In genomic region chr2:152925540-152926448, GRCh38 we compare ENCODE assay signal across 8 cellular contexts.
DNase-seq lines count a peak whose midpoint lies in the region; ATAC-seq, FAIRE-seq and TF ChIP-seq lines count a peak whose summit lies in the region.

No MANE protein-coding gene starts in this region.

- no peaks in the 10 kb centered on the region for H3K4me1 ChIP-seq in BE2C
- H3K4me1 ChIP-seq in H1 (replicated peaks in 1 of 4; ENCODE audit: control insufficient read depth in 3 of 4, insufficient read depth in 4 of 4, low read length in 3 of 4), result no peaks in the 10 kb centered on the region
- peaks cover 8% of the 10 kb centered on the region for H3K4me1 ChIP-seq in vagina

- TF ChIP-seq CTCF in BE2C (IDR thresholded peaks at IDR 0.05; ENCODE audit: low read depth, low read length), result peak; percentile 69
- TF ChIP-seq CTCF in H1 (IDR thresholded peaks at IDR 0.05; ENCODE audit: control extremely low read depth in 1 of 3, insufficient read depth in 1 of 3, low read depth in 1 of 3, low read length in 3 of 3), result peak; percentile 84 to 97 (median 86)
- TF ChIP-seq CTCF in nephron progenitor cell (IDR thresholded peaks at IDR 0.05), result peak; percentile 80
- TF ChIP-seq CTCF in vagina (IDR thresholded peaks at IDR 0.05), result peak; percentile 7 to 48 (median 31)

- H2AK5ac ChIP-seq in H1 (ENCODE audit: low read depth, low read length), result no peak overlapping the region

- peak; percentile 88 for ATAC-seq in HG02870 (IDR thresholded peaks at IDR 0.05; ENCODE audit: unreplicated experiment)

- H4K20me1 ChIP-seq in H1 (replicated peaks in 1 of 2; ENCODE audit: control insufficient read depth in 1 of 2, insufficient read depth in 2 of 2, low read length in 2 of 2), result no peaks in the 10 kb centered on the region

- no peaks in the 10 kb centered on the region for H3K79me2 ChIP-seq in H1 (ENCODE audit: control insufficient read depth in 1 of 2, insufficient read depth in 2 of 2, low read length in 2 of 2)

- no peak overlapping the region for H3K4me3 Mint-ChIP-seq in T-helper 2 cell treated with Interferon-gamma antibody and Interleukin-4, amounts not matched to agents 5 μg/mL and 100 μg/mL, for 36 hours
- no peak overlapping the region for H3K4me3 Mint-ChIP-seq in nephron progenitor cell

- FAIRE-seq in GM18507 (lab: Jason Lieb, UNC) (peak; percentile 70), H1 (lab: Jason Lieb, UNC) (peak; percentile 96)

- no peak overlapping the region for H4K91ac ChIP-seq in H1 (replicated peaks; ENCODE audit: insufficient read length, low read length)

- DNase-seq in BE2C, result peak; percentile 56
- DNase-seq in GM18507 (ENCODE audit: extremely low spot score, insufficient read length, low read depth), result peak; percentile 5
- peak; percentile 22 for DNase-seq in NCI-H1092 treated with DMSO at 0.1 percent for 48 hours (lab: John Stamatoyannopoulos, UW)
- DNase-seq in T-helper 2 cell treated with Interferon-gamma antibody and Interleukin-4, amounts not matched to agents 5 μg/mL and 100 μg/mL, for 36 hours (ENCODE audit: low spot score), result peak; percentile 18
- DNase-seq in H1 (ENCODE audit: low read depth in 1 of 2, low spot score in 2 of 2), result peak; percentile 49 to 91
- DNase-seq in nephron progenitor cell, result peak; percentile 80
- no peak for DNase-seq in vagina (ENCODE audit: extremely low spot score in 2 of 2)

- H4K5ac ChIP-seq in H1 (ENCODE audit: insufficient read length, low read depth, low read length), result no peak overlapping the region

- TF ChIP-seq RAD21 in H1 (IDR thresholded peaks at IDR 0.05 in 1 of 2, conservative IDR thresholded peaks at IDR 0.05 in 1 of 2; ENCODE audit: low read depth in 2 of 2, low read length in 2 of 2), result peak; percentile 92

- H3K4ac ChIP-seq in H1 (replicated peaks; ENCODE audit: insufficient read length, low read depth, low read length), result no peak overlapping the region

- H3K27me3 ChIP-seq in BE2C (no peaks in the 10 kb centered on the region), H1 (replicated peaks in 1 of 4; ENCODE audit: control insufficient read depth in 3 of 4, extremely low read depth in 1 of 4, insufficient read depth in 3 of 4, low read length in 3 of 4) (no peaks in the 10 kb centered on the region), vagina (no peaks in the 10 kb centered on the region)

- H3K9me3 ChIP-seq in BE2C (no peaks in the 10 kb centered on the region), H1 (ENCODE audit: insufficient read depth in 2 of 2, low read depth in 1 of 2, low read length in 1 of 2) (peaks cover 0 to 3% of the 10 kb centered on the region in 2 experiments; a peak in 1 of 4 replicates), vagina (no peaks in the 10 kb centered on the region)

- H3K23me2 ChIP-seq in H1 (ENCODE audit: low read depth, low read length), result no peaks in the 10 kb centered on the region; the same call in 1 of the 2 replicates

- no peak overlapping the region for H4K8ac ChIP-seq in H1 (ENCODE audit: extremely low read depth, insufficient read depth, low read length)

- POLR2A ChIA-PET in H1 (lab: Charles Lee; ENCODE audit: partially characterized antibody), result no interaction called here

- no peak overlapping the region for H3K9ac ChIP-seq in H1 (replicated peaks in 1 of 4; ENCODE audit: extremely low read depth in 1 of 4, low read depth in 3 of 4, low read length in 3 of 4)

- no peak overlapping the region for H2BK15ac ChIP-seq in H1 (ENCODE audit: low read length)

- H2BK12ac ChIP-seq in H1 (ENCODE audit: low read depth, low read length), result 0 out of 2 replicates have a peak overlapping the region, but pooled peaks have one; percentile 18

- peak overlapping the region in 1 of 2 experiments; percentile 40; a peak in 2 of 4 replicates for H3K4me2 ChIP-seq in H1 (ENCODE audit: insufficient read depth in 1 of 2, low read depth in 2 of 2, low read length in 2 of 2)

- CTCF ChIA-PET in H1 (lab: Charles Lee; ENCODE audit: partially characterized antibody), result interaction anchor here (0.6 to 1.5 kb wide), 49 partner anchors 9 to 1477 kb away, joined by 3 to 9 read pairs (median 3); no protein-coding TSS in a partner anchor

- no peaks in the 10 kb centered on the region for H3K79me1 ChIP-seq in H1 (ENCODE audit: low read depth, low read length)

- no peak overlapping the region for H2BK120ac ChIP-seq in H1 (replicated peaks; ENCODE audit: low read depth, low read length)

- H2AFZ ChIP-seq in H1 (ENCODE audit: low read length), result peak overlapping the region; percentile 91; the same call in 1 of the 2 replicates

- H3K27ac Mint-ChIP-seq in T-helper 2 cell treated with Interferon-gamma antibody and Interleukin-4, amounts not matched to agents 5 μg/mL and 100 μg/mL, for 36 hours, result no peak overlapping the region
- H3K27ac Mint-ChIP-seq in nephron progenitor cell, result no peak overlapping the region

- H3K4me3 ChIP-seq in BE2C (ENCODE audit: low read depth, low read length) (no peak overlapping the region), H1 (ENCODE audit: extremely low read depth in 1 of 4, insufficient read depth in 2 of 4, low read depth in 3 of 4, low read length in 4 of 4) (no peak overlapping the region), vagina (no peak overlapping the region)

- H3K36me3 Mint-ChIP-seq in T-helper 2 cell treated with Interferon-gamma antibody and Interleukin-4, amounts not matched to agents 5 μg/mL and 100 μg/mL, for 36 hours (ENCODE audit: low read depth), result no peaks in the 10 kb centered on the region
- no peaks in the 10 kb centered on the region for H3K36me3 Mint-ChIP-seq in nephron progenitor cell (ENCODE audit: low read depth)

- intact Hi-C loops in vagina (cut with DNase I), result no loop called here

- H3K4me1 Mint-ChIP-seq in T-helper 2 cell treated with Interferon-gamma antibody and Interleukin-4, amounts not matched to agents 5 μg/mL and 100 μg/mL, for 36 hours (ENCODE audit: low read depth), result no peaks in the 10 kb centered on the region
- no peaks in the 10 kb centered on the region for H3K4me1 Mint-ChIP-seq in nephron progenitor cell

- no peaks in the 10 kb centered on the region for H3K9me3 Mint-ChIP-seq in T-helper 2 cell treated with Interferon-gamma antibody and Interleukin-4, amounts not matched to agents 5 μg/mL and 100 μg/mL, for 36 hours
- H3K9me3 Mint-ChIP-seq in nephron progenitor cell, result no peaks in the 10 kb centered on the region

- no peak overlapping the region for H3K14ac ChIP-seq in H1 (ENCODE audit: insufficient read length)

- TF ChIP-seq POLR2A in H1 (IDR thresholded peaks at IDR 0.05; ENCODE audit: control extremely low read depth in 1 of 2, low read depth in 2 of 2, low read length in 2 of 2) (no peak), vagina (IDR thresholded peaks at IDR 0.05) (no peak)

- H2BK20ac ChIP-seq in H1 (ENCODE audit: low read length), result 0 out of 2 replicates have a peak overlapping the region, but pooled peaks have one; percentile 26

- H3K18ac ChIP-seq in H1 (ENCODE audit: extremely low read depth, low read length), result no peak overlapping the region

- WGBS in H1 (ENCODE audit: extremely low coverage in 1 of 2, insufficient coverage in 1 of 2, insufficient read length in 1 of 2, insufficient replicate concordance in 2 of 2, low coverage in 1 of 2, low lambda C conversion rate in 2 of 2, missing lambda C conversion rate in 1 of 2), 2 experiments, result 42% methylated on average over 11 of the region's 11 CpGs; no CpG with 5 or more reads in 1 of the 2 experiments

- H3K36me3 ChIP-seq in BE2C (no peaks in the 10 kb centered on the region), H1 (ENCODE audit: control insufficient read depth in 2 of 4, insufficient read depth in 4 of 4, low read length in 3 of 4) (no peaks in the 10 kb centered on the region), vagina (no peaks in the 10 kb centered on the region)

- H3K56ac ChIP-seq in H1 (replicated peaks; ENCODE audit: insufficient read length, low read depth, low read length), result no peak overlapping the region

- H3K27me3 Mint-ChIP-seq in T-helper 2 cell treated with Interferon-gamma antibody and Interleukin-4, amounts not matched to agents 5 μg/mL and 100 μg/mL, for 36 hours (ENCODE audit: low read depth), result no peaks in the 10 kb centered on the region
- peaks cover 16% of the 10 kb centered on the region for H3K27me3 Mint-ChIP-seq in nephron progenitor cell (ENCODE audit: low read depth, poor library complexity)

- peak in 1 of 2 experiments; percentile 37; a peak in 1 of 3 replicates for TF ChIP-seq EP300 in H1 (IDR thresholded peaks at IDR 0.05; ENCODE audit: borderline replicate concordance in 1 of 2, low read depth in 2 of 2, low read length in 2 of 2)

- H3K23ac ChIP-seq in H1 (ENCODE audit: insufficient read length), result no peak overlapping the region

- H3K27ac ChIP-seq in H1 (ENCODE audit: low read depth, low read length) (no peak overlapping the region), vagina (no peak overlapping the region)

- H2BK5ac ChIP-seq in H1 (ENCODE audit: low read depth, low read length), result no peak overlapping the region

TF ChIP-seq in H1, 55 proteins besides CTCF, POLR2A, EP300 and RAD21 (continues in another document):
- TF ChIP-seq USF2 (IDR thresholded peaks at IDR 0.05; ENCODE audit: low read length) (peak; percentile 65; the same call in 1 of the 2 replicates), KDM1A (IDR thresholded peaks at IDR 0.05; ENCODE audit: borderline replicate concordance, low read length) (peak; percentile 25; the same call in 1 of the 2 replicates), CEBPB (IDR thresholded peaks at IDR 0.05; ENCODE audit: low read depth, low read length) (peak; percentile 94), JUND (IDR thresholded peaks at IDR 0.05; ENCODE audit: low read length) (0 out of 2 replicates have a peak, but pooled peaks have one; percentile 26), CREB1 (IDR thresholded peaks at IDR 0.05) (peak; percentile 7; the same call in 1 of the 2 replicates), GABPA (IDR thresholded peaks at IDR 0.05; ENCODE audit: borderline replicate concordance, insufficient read depth, low read length) (no peak), KDM5A (IDR thresholded peaks at IDR 0.05; ENCODE audit: low read length) (no peak), RNF2 (IDR thresholded peaks at IDR 0.05; ENCODE audit: borderline replicate concordance, low read depth, low read length, missing control alignments, poor library complexity, severe bottlenecking) (no peak)
- TF ChIP-seq, protein P1, sequence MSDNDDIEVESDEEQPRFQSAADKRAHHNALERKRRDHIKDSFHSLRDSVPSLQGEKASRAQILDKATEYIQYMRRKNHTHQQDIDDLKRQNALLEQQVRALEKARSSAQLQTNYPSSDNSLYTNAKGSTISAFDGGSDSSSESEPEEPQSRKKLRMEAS (IDR thresholded peaks at IDR 0.05), result peak; percentile 53; the same call in 1 of the 2 replicates

Comparison
In these comparisons a context has a peak if more than half of its experiments do, and no peak if none do; other contexts are left out.
1. DNase-seq: peak in BE2C (single experiment), GM18507 (single experiment), NCI-H1092 treated with DMSO at 0.1 percent for 48 hours (single experiment), T-helper 2 cell treated with Interferon-gamma antibody and Interleukin-4, amounts not matched to agents 5 μg/mL and 100 μg/mL, for 36 hours (single experiment), H1 (2 of 2) and nephron progenitor cell (single experiment); none in vagina (0 of 2).
2. CTCF ChIP-seq: peak in every context shown above with its lines; median percentile 86 in H1; 80 in nephron progenitor cell; 69 in BE2C; 31 in vagina.